In the genomic region with DNA sequence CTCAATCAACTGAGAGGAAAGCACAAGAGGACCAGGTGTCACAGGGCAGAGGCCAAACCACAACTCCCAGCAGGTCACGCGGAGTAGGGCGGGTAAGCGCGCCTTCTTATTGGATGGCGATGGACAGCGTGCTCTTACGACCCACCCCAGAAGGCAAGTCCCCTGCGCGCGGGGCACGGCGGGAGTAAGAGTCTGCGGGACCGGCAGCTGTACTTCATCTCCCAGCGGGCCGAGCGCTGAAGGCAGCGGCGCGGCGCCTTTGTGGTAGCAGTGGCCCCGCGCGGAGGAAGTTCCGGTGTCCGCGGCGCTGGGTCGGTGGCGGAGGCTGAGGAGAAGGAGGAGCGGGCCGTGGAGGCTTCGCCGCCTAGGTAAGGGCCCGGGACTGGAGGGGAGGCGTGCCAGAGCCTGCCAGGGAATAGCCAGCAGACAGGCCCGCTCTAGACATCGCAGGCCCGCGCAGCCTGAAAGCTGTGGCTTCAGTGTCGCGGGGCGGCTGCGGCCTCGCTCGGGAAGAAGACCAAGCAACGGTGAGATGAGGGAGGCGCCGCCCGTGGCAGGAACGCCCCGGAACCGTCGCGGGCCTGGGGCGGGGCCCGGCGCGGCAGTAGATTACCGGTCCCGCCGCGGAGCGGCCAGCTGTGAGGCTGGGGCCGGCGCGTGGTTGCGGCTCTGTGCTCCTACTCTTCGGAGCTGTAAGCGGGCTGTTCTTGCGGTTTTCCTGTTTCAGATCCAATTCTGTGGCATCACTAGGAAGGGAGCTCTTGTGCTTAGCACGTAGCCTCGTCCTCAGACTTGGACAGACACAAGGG, we compare ENCODE assay signal across 1 cellular context.
TF ChIP-seq lines count a peak whose summit lies in the region.

A gene with protein sequence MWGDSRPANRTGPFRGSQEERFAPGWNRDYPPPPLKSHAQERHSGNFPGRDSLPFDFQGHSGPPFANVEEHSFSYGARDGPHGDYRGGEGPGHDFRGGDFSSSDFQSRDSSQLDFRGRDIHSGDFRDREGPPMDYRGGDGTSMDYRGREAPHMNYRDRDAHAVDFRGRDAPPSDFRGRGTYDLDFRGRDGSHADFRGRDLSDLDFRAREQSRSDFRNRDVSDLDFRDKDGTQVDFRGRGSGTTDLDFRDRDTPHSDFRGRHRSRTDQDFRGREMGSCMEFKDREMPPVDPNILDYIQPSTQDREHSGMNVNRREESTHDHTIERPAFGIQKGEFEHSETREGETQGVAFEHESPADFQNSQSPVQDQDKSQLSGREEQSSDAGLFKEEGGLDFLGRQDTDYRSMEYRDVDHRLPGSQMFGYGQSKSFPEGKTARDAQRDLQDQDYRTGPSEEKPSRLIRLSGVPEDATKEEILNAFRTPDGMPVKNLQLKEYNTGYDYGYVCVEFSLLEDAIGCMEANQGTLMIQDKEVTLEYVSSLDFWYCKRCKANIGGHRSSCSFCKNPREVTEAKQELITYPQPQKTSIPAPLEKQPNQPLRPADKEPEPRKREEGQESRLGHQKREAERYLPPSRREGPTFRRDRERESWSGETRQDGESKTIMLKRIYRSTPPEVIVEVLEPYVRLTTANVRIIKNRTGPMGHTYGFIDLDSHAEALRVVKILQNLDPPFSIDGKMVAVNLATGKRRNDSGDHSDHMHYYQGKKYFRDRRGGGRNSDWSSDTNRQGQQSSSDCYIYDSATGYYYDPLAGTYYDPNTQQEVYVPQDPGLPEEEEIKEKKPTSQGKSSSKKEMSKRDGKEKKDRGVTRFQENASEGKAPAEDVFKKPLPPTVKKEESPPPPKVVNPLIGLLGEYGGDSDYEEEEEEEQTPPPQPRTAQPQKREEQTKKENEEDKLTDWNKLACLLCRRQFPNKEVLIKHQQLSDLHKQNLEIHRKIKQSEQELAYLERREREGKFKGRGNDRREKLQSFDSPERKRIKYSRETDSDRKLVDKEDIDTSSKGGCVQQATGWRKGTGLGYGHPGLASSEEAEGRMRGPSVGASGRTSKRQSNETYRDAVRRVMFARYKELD (plus strand): TSS at position 293 of the 809 bp plus-strand sequence. CDS start 22,492 bp downstream, outside the sequence.

TF ChIP-seq in HepG2, 621 proteins besides CTCF, POLR2A, EP300 and RAD21 (continued from another document and continues in another):
- TF ChIP-seq, protein P1, sequence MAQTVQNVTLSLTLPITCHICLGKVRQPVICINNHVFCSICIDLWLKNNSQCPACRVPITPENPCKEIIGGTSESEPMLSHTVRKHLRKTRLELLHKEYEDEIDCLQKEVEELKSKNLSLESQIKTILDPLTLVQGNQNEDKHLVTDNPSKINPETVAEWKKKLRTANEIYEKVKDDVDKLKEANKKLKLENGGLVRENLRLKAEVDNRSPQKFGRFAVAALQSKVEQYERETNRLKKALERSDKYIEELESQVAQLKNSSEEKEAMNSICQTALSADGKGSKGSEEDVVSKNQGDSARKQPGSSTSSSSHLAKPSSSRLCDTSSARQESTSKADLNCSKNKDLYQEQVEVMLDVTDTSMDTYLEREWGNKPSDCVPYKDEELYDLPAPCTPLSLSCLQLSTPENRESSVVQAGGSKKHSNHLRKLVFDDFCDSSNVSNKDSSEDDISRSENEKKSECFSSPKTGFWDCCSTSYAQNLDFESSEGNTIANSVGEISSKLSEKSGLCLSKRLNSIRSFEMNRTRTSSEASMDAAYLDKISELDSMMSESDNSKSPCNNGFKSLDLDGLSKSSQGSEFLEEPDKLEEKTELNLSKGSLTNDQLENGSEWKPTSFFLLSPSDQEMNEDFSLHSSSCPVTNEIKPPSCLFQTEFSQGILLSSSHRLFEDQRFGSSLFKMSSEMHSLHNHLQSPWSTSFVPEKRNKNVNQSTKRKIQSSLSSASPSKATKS (CRISPR knock-in tag; IDR thresholded peaks at IDR 0.05): no peak
- TF ChIP-seq, protein P2, sequence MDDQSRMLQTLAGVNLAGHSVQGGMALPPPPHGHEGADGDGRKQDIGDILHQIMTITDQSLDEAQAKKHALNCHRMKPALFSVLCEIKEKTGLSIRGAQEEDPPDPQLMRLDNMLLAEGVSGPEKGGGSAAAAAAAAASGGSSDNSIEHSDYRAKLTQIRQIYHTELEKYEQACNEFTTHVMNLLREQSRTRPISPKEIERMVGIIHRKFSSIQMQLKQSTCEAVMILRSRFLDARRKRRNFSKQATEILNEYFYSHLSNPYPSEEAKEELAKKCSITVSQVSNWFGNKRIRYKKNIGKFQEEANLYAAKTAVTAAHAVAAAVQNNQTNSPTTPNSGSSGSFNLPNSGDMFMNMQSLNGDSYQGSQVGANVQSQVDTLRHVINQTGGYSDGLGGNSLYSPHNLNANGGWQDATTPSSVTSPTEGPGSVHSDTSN (CRISPR knock-in tag; IDR thresholded peaks at IDR 0.05; ENCODE audit: borderline replicate concordance): 0 out of 2 replicates have a peak, but pooled peaks have one; percentile 69
- TF ChIP-seq ZNF569 (CRISPR knock-in tag; IDR thresholded peaks at IDR 0.05; ENCODE audit: borderline replicate concordance) (peak; percentile 52; the same call in 1 of the 2 replicates), ZNF546 (CRISPR knock-in tag; conservative IDR thresholded peaks at IDR 0.05) (no peak), REXO4 (CRISPR knock-in tag; IDR thresholded peaks at IDR 0.05; ENCODE audit: borderline replicate concordance) (no peak), ZNF75D (CRISPR knock-in tag; IDR thresholded peaks at IDR 0.05; ENCODE audit: borderline replicate concordance) (no peak), ZNF670 (CRISPR knock-in tag; IDR thresholded peaks at IDR 0.05; ENCODE audit: borderline replicate concordance) (peak; percentile 84; the same call in 1 of the 2 replicates), ZNF547 (CRISPR knock-in tag; IDR thresholded peaks at IDR 0.05) (peak; percentile 82), GTF3A (CRISPR knock-in tag; conservative IDR thresholded peaks at IDR 0.05) (no peak), NFE2L1 (CRISPR knock-in tag; IDR thresholded peaks at IDR 0.05; ENCODE audit: borderline replicate concordance) (no peak), KLF6 (CRISPR knock-in tag; IDR thresholded peaks at IDR 0.05) (peak; percentile 91; the same call in 1 of the 2 replicates), ADNP (CRISPR knock-in tag; IDR thresholded peaks at IDR 0.05) (0 out of 2 replicates have a peak, but pooled peaks have one; percentile 21), JARID2 (CRISPR knock-in tag; IDR thresholded peaks at IDR 0.05; ENCODE audit: insufficient replicate concordance) (no peak), ZNF225 (CRISPR knock-in tag; IDR thresholded peaks at IDR 0.05) (no peak), SP4 (CRISPR knock-in tag; IDR thresholded peaks at IDR 0.05) (peak; percentile 96), MBD4 (IDR thresholded peaks at IDR 0.05; ENCODE audit: borderline replicate concordance, low read length) (no peak), EEA1 (CRISPR knock-in tag; IDR thresholded peaks at IDR 0.05; ENCODE audit: borderline replicate concordance) (0 out of 2 replicates have a peak, but pooled peaks have one; percentile 41), ZSCAN30 (CRISPR knock-in tag; IDR thresholded peaks at IDR 0.05) (no peak), HDAC6 (IDR thresholded peaks at IDR 0.05; ENCODE audit: low read depth, low read length) (no peak), ZNF350 (CRISPR knock-in tag; IDR thresholded peaks at IDR 0.05; ENCODE audit: borderline replicate concordance, low read depth) (peak; percentile 28; the same call in 1 of the 2 replicates), ARHGAP35 (CRISPR knock-in tag; IDR thresholded peaks at IDR 0.05; ENCODE audit: borderline replicate concordance) (peak; percentile 60; the same call in 1 of the 2 replicates), HIVEP1 (CRISPR knock-in tag; IDR thresholded peaks at IDR 0.05) (peak; percentile 87), SRSF4 (IDR thresholded peaks at IDR 0.05; ENCODE audit: low read depth, low read length, poor library complexity, severe bottlenecking) (no peak)
- TF ChIP-seq, protein P3, sequence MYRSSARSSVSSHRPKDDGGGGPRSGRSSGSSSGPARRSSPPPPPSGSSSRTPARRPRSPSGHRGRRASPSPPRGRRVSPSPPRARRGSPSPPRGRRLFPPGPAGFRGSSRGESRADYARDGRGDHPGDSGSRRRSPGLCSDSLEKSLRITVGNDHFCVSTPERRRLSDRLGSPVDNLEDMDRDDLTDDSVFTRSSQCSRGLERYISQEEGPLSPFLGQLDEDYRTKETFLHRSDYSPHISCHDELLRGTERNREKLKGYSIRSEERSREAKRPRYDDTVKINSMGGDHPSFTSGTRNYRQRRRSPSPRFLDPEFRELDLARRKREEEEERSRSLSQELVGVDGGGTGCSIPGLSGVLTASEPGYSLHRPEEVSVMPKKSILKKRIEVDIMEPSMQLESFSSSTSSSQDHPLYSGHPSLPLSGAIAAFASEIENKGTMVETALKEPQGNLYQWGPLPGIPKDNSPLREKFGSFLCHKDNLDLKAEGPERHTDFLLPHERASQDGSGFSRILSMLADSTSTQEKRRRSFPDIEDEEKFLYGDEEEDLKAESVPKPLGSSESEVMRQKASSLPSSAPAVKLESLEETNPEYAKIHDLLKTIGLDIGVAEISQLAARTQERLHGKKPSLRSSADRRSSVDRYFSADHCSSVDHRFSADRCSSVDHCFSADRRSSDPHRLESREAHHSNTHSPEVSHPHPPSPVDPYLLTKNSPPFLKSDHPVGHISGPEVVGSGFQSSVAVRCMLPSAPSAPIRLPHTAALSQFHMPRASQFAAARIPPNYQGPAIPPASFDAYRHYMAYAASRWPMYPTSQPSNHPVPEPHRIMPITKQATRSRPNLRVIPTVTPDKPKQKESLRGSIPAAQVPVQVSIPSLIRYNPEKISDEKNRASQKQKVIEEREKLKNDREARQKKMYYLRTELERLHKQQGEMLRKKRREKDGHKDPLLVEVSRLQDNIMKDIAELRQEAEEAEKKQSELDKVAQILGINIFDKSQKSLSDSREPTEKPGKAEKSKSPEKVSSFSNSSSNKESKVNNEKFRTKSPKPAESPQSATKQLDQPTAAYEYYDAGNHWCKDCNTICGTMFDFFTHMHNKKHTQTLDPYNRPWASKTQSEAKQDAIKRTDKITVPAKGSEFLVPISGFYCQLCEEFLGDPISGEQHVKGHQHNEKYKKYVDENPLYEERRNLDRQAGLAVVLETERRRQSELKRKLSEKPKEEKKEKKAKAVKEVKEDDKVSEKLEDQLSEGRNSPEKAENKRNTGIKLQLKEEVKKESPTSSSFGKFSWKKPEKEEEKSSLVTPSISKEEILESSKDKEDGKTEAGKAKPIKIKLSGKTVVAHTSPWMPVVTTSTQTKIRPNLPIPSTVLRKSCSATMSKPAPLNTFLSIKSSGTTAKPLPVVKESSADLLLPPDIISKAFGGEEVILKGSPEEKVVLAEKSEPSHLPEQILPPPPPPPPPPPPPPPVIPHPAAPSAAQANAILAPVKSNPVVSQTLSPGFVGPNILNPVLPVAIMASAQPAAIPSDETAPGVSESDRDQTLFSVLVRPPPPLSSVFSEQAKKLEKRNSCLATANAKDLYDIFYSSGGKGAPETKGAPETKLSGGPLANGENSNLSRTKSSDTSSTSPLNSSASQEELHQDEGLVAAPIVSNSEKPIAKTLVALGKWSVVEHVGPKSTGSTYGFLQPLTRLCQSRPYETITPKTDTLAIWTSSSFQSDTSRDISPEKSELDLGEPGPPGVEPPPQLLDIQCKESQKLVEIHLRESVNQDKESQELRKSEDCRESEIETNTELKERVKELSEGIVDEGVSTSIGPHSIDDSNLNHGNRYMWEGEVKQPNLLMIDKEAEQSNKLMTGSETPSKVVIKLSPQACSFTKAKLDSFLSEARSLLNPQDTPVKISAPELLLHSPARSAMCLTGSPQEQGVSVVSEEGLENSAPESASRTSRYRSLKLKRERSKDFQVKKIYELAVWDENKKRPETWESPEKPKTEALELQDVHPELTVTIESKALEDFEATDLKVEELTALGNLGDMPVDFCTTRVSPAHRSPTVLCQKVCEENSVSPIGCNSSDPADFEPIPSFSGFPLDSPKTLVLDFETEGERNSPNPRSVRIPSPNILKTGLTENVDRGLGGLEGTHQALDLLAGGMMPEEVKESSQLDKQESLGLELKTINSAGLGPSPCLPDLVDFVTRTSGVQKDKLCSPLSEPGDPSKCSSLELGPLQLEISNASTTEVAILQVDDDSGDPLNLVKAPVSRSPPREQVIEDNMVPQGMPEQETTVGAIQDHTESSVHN (CRISPR knock-in tag; IDR thresholded peaks at IDR 0.05): no peak
- TF ChIP-seq, protein P4, sequence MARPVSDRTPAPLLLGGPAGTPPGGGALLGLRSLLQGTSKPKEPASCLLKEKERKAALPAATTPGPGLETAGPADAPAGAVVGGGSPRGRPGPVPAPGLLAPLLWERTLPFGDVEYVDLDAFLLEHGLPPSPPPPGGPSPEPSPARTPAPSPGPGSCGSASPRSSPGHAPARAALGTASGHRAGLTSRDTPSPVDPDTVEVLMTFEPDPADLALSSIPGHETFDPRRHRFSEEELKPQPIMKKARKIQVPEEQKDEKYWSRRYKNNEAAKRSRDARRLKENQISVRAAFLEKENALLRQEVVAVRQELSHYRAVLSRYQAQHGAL (CRISPR knock-in tag; IDR thresholded peaks at IDR 0.05; ENCODE audit: not compliant biosample characterization): peak; percentile 68
- TF ChIP-seq, protein P5, sequence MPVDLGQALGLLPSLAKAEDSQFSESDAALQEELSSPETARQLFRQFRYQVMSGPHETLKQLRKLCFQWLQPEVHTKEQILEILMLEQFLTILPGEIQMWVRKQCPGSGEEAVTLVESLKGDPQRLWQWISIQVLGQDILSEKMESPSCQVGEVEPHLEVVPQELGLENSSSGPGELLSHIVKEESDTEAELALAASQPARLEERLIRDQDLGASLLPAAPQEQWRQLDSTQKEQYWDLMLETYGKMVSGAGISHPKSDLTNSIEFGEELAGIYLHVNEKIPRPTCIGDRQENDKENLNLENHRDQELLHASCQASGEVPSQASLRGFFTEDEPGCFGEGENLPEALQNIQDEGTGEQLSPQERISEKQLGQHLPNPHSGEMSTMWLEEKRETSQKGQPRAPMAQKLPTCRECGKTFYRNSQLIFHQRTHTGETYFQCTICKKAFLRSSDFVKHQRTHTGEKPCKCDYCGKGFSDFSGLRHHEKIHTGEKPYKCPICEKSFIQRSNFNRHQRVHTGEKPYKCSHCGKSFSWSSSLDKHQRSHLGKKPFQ (CRISPR knock-in tag; IDR thresholded peaks at IDR 0.05; ENCODE audit: insufficient replicate concordance): peak; percentile 65
- TF ChIP-seq, protein P6, sequence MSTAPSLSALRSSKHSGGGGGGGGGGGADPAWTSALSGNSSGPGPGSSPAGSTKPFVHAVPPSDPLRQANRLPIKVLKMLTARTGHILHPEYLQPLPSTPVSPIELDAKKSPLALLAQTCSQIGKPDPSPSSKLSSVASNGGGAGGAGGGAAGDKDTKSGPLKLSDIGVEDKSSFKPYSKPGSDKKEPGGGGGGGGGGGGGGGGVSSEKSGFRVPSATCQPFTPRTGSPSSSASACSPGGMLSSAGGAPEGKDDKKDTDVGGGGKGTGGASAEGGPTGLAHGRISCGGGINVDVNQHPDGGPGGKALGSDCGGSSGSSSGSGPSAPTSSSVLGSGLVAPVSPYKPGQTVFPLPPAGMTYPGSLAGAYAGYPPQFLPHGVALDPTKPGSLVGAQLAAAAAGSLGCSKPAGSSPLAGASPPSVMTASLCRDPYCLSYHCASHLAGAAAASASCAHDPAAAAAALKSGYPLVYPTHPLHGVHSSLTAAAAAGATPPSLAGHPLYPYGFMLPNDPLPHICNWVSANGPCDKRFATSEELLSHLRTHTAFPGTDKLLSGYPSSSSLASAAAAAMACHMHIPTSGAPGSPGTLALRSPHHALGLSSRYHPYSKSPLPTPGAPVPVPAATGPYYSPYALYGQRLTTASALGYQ (CRISPR knock-in tag; IDR thresholded peaks at IDR 0.05): peak; percentile 70
